11 cellular contexts compared by ENCODE assay signal in the genomic region with DNA sequence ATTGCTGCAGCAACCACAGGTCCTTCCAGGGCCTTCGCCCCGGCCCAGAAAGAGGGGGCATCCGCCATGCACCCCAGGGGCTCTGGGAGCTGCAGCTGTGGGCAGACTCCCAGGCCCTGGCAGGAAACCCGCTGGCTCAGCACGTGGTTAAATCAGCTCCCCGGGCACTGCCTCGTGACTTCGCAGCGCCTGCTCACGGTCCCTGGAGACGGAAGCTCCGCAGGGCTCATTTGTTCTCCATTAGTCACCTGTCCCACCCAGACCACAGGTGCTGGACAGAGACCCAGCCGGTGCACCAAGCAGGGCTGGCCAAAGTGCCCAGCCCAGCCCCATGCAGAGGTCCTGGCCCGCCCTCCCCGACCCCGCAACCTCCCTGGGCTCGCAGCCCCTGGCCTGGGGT.
A peak's percentile ranks its signal among the peaks of the same experiment; 100 is the strongest.
DNase-seq lines count a peak whose midpoint lies in the region; ATAC-seq and TF ChIP-seq lines count a peak whose summit lies in the region.
"Had no signal": no experiment of that assay in that cellular context is flagged by ENCODE, and none has a peak within 500 bp of the region (broad histone marks: within the 10 kb centered on the region; RNA-seq: fewer than 3 reads in every experiment).

No MANE protein-coding gene starts in this region.

- H3K36me3 ChIP-seq in MM.1S (replicated peaks; ENCODE audit: insufficient read depth, low read length) = no peaks in the 10 kb centered on the region

- no peaks in the 10 kb centered on the region for H3K9me3 ChIP-seq in MM.1S (replicated peaks; ENCODE audit: insufficient read depth, low read length)

- ATAC-seq in GM18868 (IDR thresholded peaks at IDR 0.05; ENCODE audit: unreplicated experiment) = no peak
- ATAC-seq: sciatic nerve had no signal

- H4K20me1 ChIP-seq in MM.1S (ENCODE audit: insufficient read depth, low read length) = no peaks in the 10 kb centered on the region

- H3K9ac ChIP-seq in MM.1S (ENCODE audit: low read length) = no peak overlapping the region

- no peak overlapping the region for H2AFZ ChIP-seq in MM.1S (ENCODE audit: low read length)

- H3K27ac ChIP-seq in MM.1S (ENCODE audit: low read length) (no peak overlapping the region), angular gyrus (ENCODE audit: low read depth, low read length) (peak overlapping the region; percentile 79), coronary artery (no peak overlapping the region)

- H3K4me2 ChIP-seq in MM.1S (ENCODE audit: low read depth, low read length) = no peak overlapping the region

- no peaks in the 10 kb centered on the region for H3F3A ChIP-seq in MM.1S (ENCODE audit: insufficient read depth, low read length)

- TF ChIP-seq CTCF in MM.1S (IDR thresholded peaks at IDR 0.05; ENCODE audit: low read length) (no peak), coronary artery (IDR thresholded peaks at IDR 0.05) (no peak)

- peaks cover 90% of the 10 kb centered on the region for H3K27me3 ChIP-seq in MM.1S (replicated peaks; ENCODE audit: insufficient read depth, low read length)

- H3K9me2 ChIP-seq in MM.1S (replicated peaks; ENCODE audit: insufficient read depth, low read length) = no peaks in the 10 kb centered on the region

- peak; percentile 48 for DNase-seq in DMS153 treated with DMSO at 0.1 percent for 48 hours (lab: John Stamatoyannopoulos, UW; ENCODE audit: unreplicated experiment)
- DNase-seq in MM.1S = peak; percentile 28
- peak; percentile 39 for DNase-seq in midbrain (lab: John Stamatoyannopoulos, UW)
- DNase-seq in AML-193 (lab: John Stamatoyannopoulos, UW) = no peak
- DNase-seq in coronary artery (ENCODE audit: low spot score) = no peak
- DNase-seq in SIG-M5 (lab: John Stamatoyannopoulos, UW) = no peak
- DNase-seq: activated naive CD8-positive, alpha-beta T cell treated with anti-CD3 and anti-CD28 coated beads, Interleukin-2, amount 10 ng/mL, durations not matched to agents 7 days and 5 days; KG1 had no signal

- H3K79me2 ChIP-seq in MM.1S (ENCODE audit: low read length) = no peaks in the 10 kb centered on the region

- no peak overlapping the region for H3K4me3 ChIP-seq in MM.1S (ENCODE audit: low read length)
- no peak overlapping the region for H3K4me3 ChIP-seq in coronary artery

- H3K4me1 ChIP-seq in MM.1S (ENCODE audit: low read length) = 0 out of 2 replicates have a peak, but pooled peaks cover 5% of the 10 kb centered on the region

Comparison
In these comparisons a context has a peak if more than half of its experiments do, and no peak if none do; other contexts are left out.
1. DNase-seq: peak in DMS153 treated with DMSO at 0.1 percent for 48 hours (single experiment), MM.1S (single experiment) and midbrain (single experiment); none in AML-193 (0 of 2), coronary artery (single experiment) and SIG-M5 (single experiment).